27 cellular contexts compared by ENCODE assay signal in genomic region chr1:17941396-17941795, GRCh38.
"Had no signal": no experiment of that assay in that cellular context is flagged by ENCODE, and none has a peak within 500 bp of the region (broad histone marks: within the 10 kb centered on the region; RNA-seq: fewer than 3 reads in every experiment).

No MANE protein-coding gene starts in this region.

- H3K27me3 ChIP-seq: colonic mucosa, dorsolateral prefrontal cortex, foreskin keratinocyte had no signal

- H3K27ac ChIP-seq: colonic mucosa, coronary artery, epithelial cell of prostate, esophagus muscularis mucosa, esophagus squamous epithelium, foreskin keratinocyte, gastrocnemius medialis, gastroesophageal sphincter, heart left ventricle, heart right ventricle had no signal

- H3K4me3 ChIP-seq: colonic mucosa, coronary artery, dorsolateral prefrontal cortex, esophagus muscularis mucosa, esophagus squamous epithelium, gastrocnemius medialis, gastroesophageal sphincter, heart left ventricle, heart right ventricle had no signal

- H3K36me3 ChIP-seq: colonic mucosa, esophagus muscularis mucosa, esophagus squamous epithelium, gastrocnemius medialis, gastroesophageal sphincter, heart left ventricle, heart right ventricle had no signal

- FAIRE-seq: colon, endometrium, endothelial cell of umbilical vein, frontal cortex had no signal

- ATAC-seq: effector memory CD8-positive, alpha-beta T cell; esophagus mucosa; foreskin keratinocyte; gastrocnemius medialis; gastroesophageal sphincter; heart left ventricle; heart right ventricle had no signal

- DNase-seq: colonic mucosa; cortex of kidney; dermis blood vessel endothelial cell; dorsolateral prefrontal cortex; effector CD4-positive, alpha-beta T cell; effector CD8-positive, alpha-beta T cell; effector memory CD4-positive, alpha-beta T cell; effector memory CD8-positive, alpha-beta T cell; endodermal cell; erythroblast; esophagus squamous epithelium; foreskin fibroblast; foreskin keratinocyte; gastrocnemius medialis; glutamatergic neuron; head of caudate nucleus; heart left ventricle; heart right ventricle had no signal

- H3K4me1 ChIP-seq: colonic mucosa, esophagus muscularis mucosa, esophagus squamous epithelium, foreskin keratinocyte, gastrocnemius medialis, gastroesophageal sphincter, heart left ventricle, heart right ventricle had no signal

- H3K9me3 ChIP-seq: colonic mucosa, esophagus muscularis mucosa, esophagus squamous epithelium, gastrocnemius medialis, gastroesophageal sphincter, heart left ventricle, heart right ventricle had no signal
